Comparison of ENCODE assay signal across 19 cellular contexts in genomic region chr17:77038860-77039555, GRCh38.
A peak's percentile ranks its signal among the peaks of the same experiment; 100 is the strongest.
DNase-seq lines count a peak whose midpoint lies in the region; ATAC-seq lines count a peak whose summit lies in the region.
"Had no signal": no experiment of that assay in that cellular context is flagged by ENCODE, and none has a peak within 500 bp of the region (broad histone marks: within the 10 kb centered on the region; RNA-seq: fewer than 3 reads in every experiment).

No MANE protein-coding gene starts in this region.

- H3K4me2 ChIP-seq in BLaER1, result peak overlapping the region; percentile 89; the same call in 1 of the 2 replicates
- H3K4me2 ChIP-seq: A549 had no signal

- H3K27me3 ChIP-seq in BLaER1, result no peaks in the 10 kb centered on the region

- H3K27ac ChIP-seq in BLaER1, result no peak overlapping the region
- peak overlapping the region; percentile 16 for H3K27ac ChIP-seq in caudate nucleus (ENCODE audit: low read depth, low read length)

- peaks cover 13 to 22% of the 10 kb centered on the region in 2 donors for H3K27me3 Mint-ChIP-seq in natural killer cell treated with Interleukin-12 subunit alpha and Interleukin-12 subunit beta and Interleukin-15 and Interleukin-18, amount 100 ng/mL, for 72 hours
- H3K27me3 Mint-ChIP-seq in activated T-cell treated with anti-CD3 and anti-CD28 coated beads, Interleukin-2, amount 50 U/mL, for 72 hours (ENCODE audit: low read depth), result peaks cover 22% of the 10 kb centered on the region

- ATAC-seq in natural killer cell treated with Interleukin-12 subunit alpha and Interleukin-12 subunit beta and Interleukin-15 and Interleukin-18, amount 100 ng/mL, for 72 hours, result no peak
- ATAC-seq in HG03571 (IDR thresholded peaks at IDR 0.05; ENCODE audit: unreplicated experiment) (no peak), HG02970 (IDR thresholded peaks at IDR 0.05; ENCODE audit: low FRiP score, unreplicated experiment) (no peak)
- ATAC-seq in activated T-cell treated with anti-CD3 and anti-CD28 coated beads, Interleukin-2, amount 50 U/mL, for 72 hours (replicated peaks in 1 of 2), result no peak
- ATAC-seq: A549 had no signal

- no peaks in the 10 kb centered on the region for H3K9me3 Mint-ChIP-seq in natural killer cell treated with Interleukin-12 subunit alpha and Interleukin-12 subunit beta and Interleukin-15 and Interleukin-18, amount 100 ng/mL, for 72 hours
- H3K9me3 Mint-ChIP-seq in activated T-cell treated with anti-CD3 and anti-CD28 coated beads, Interleukin-2, amount 50 U/mL, for 72 hours, result no peaks in the 10 kb centered on the region
- H3K9me3 Mint-ChIP-seq: CD4-positive, alpha-beta memory T cell had no signal

- H3K9me3 ChIP-seq in BLaER1, result no peaks in the 10 kb centered on the region
- H3K9me3 ChIP-seq: A549 had no signal

- no peaks in the 10 kb centered on the region for H3K4me1 Mint-ChIP-seq in natural killer cell treated with Interleukin-12 subunit alpha and Interleukin-12 subunit beta and Interleukin-15 and Interleukin-18, amount 100 ng/mL, for 72 hours (ENCODE audit: low read depth in 2 of 2)
- no peaks in the 10 kb centered on the region for H3K4me1 Mint-ChIP-seq in activated T-cell treated with anti-CD3 and anti-CD28 coated beads, Interleukin-2, amount 50 U/mL, for 72 hours (ENCODE audit: low read depth)
- H3K4me1 Mint-ChIP-seq: CD4-positive, alpha-beta memory T cell had no signal

- H3K9ac ChIP-seq in BLaER1, result no peak overlapping the region

- no peak overlapping the region for H3K4me3 Mint-ChIP-seq in natural killer cell treated with Interleukin-12 subunit alpha and Interleukin-12 subunit beta and Interleukin-15 and Interleukin-18, amount 100 ng/mL, for 72 hours
- H3K4me3 Mint-ChIP-seq in activated T-cell treated with anti-CD3 and anti-CD28 coated beads, Interleukin-2, amount 50 U/mL, for 72 hours, result no peak overlapping the region
- H3K4me3 Mint-ChIP-seq: CD14-positive monocyte; CD4-positive, alpha-beta memory T cell had no signal

- no peaks in the 10 kb centered on the region for H3K36me3 Mint-ChIP-seq in natural killer cell treated with Interleukin-12 subunit alpha and Interleukin-12 subunit beta and Interleukin-15 and Interleukin-18, amount 100 ng/mL, for 72 hours
- H3K36me3 Mint-ChIP-seq in activated T-cell treated with anti-CD3 and anti-CD28 coated beads, Interleukin-2, amount 50 U/mL, for 72 hours (ENCODE audit: insufficient read depth in 2 of 2), result no peaks in the 10 kb centered on the region
- H3K36me3 Mint-ChIP-seq: CD14-positive monocyte; CD4-positive, alpha-beta memory T cell had no signal

- H3K36me3 ChIP-seq in BLaER1, result no peaks in the 10 kb centered on the region

- no peak overlapping the region for H3K4me3 ChIP-seq in BLaER1
- H3K4me3 ChIP-seq: A549 had no signal

- peak; percentile 50 for DNase-seq in NCI-H69 (lab: John Stamatoyannopoulos, UW)
- peak in 1 of 61 donors; percentile 20 for DNase-seq in caudate nucleus (lab: John Stamatoyannopoulos, UW)
- DNase-seq in natural killer cell treated with Interleukin-12 subunit alpha and Interleukin-12 subunit beta and Interleukin-15 and Interleukin-18, amount 100 ng/mL, for 72 hours (ENCODE audit: low spot score), result peak; percentile 38
- no peak for DNase-seq in C1 segment of cervical spinal cord (lab: John Stamatoyannopoulos, UW)
- no peak for DNase-seq in activated T-cell treated with anti-CD3 and anti-CD28 coated beads, Interleukin-2, amount 50 U/mL, for 72 hours
- DNase-seq: 8988T; ACHN; Calu3; CD4-positive, alpha-beta memory T cell; COR-L47; DMS53; DMS79 treated with DMSO at 0.1 percent for 48 hours; GOT3; HCEC 1CT had no signal

- no peaks in the 10 kb centered on the region for H4K20me1 ChIP-seq in BLaER1

- H3K27ac Mint-ChIP-seq in natural killer cell treated with Interleukin-12 subunit alpha and Interleukin-12 subunit beta and Interleukin-15 and Interleukin-18, amount 100 ng/mL, for 72 hours, result no peak overlapping the region
- H3K27ac Mint-ChIP-seq in activated T-cell treated with anti-CD3 and anti-CD28 coated beads, Interleukin-2, amount 50 U/mL, for 72 hours, result no peak overlapping the region
- H3K27ac Mint-ChIP-seq: CD14-positive monocyte; CD4-positive, alpha-beta memory T cell had no signal

- peaks cover 71% of the 10 kb centered on the region for H3K4me1 ChIP-seq in BLaER1

Comparison
In these comparisons a context has a peak if more than half of its experiments do, and no peak if none do; other contexts are left out.
1. DNase-seq: peak in NCI-H69 (single experiment) and natural killer cell treated with Interleukin-12 subunit alpha and Interleukin-12 subunit beta and Interleukin-15 and Interleukin-18, amount 100 ng/mL, for 72 hours (single experiment); none in C1 segment of cervical spinal cord (0 of 14) and activated T-cell treated with anti-CD3 and anti-CD28 coated beads, Interleukin-2, amount 50 U/mL, for 72 hours (0 of 2).